In the genomic region with DNA sequence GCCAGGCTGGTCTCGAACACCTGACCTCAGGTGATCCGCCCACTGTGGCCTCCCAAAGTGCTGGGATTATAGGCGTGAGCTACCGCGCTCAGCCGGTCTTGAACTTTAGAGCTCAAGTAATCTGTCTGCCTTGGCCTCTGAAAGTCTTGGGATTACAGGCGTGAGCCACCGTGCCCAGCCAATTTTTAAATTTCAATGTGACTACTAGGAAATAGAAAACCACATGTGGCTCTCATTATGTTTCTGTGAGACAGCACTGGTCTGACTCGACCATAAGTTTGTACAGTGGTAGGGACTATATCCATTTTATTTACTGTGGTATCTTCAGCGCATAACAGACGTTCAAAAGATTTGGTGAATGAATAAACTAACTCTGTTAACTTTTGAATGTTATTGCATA, we compare ENCODE assay signal across 14 cellular contexts. TPM values are rescaled to one million over a fixed set of nuclear protein-coding genes. Genes with fewer than 3 reads are reported as not detected.
DNase-seq lines count a peak whose midpoint lies in the region; ATAC-seq and TF ChIP-seq lines count a peak whose summit lies in the region.
"Had no signal": no experiment of that assay in that cellular context is flagged by ENCODE, and none has a peak within 500 bp of the region (broad histone marks: within the 10 kb centered on the region; RNA-seq: fewer than 3 reads in every experiment).

No MANE protein-coding gene starts in this region.

- no peaks in the 10 kb centered on the region for H3K27me3 Mint-ChIP-seq in natural killer cell treated with Interleukin-12 subunit alpha and Interleukin-12 subunit beta and Interleukin-15 and Interleukin-18, amount 100 ng/mL, for 72 hours
- no peaks in the 10 kb centered on the region for H3K27me3 Mint-ChIP-seq in natural killer cell (ENCODE audit: low read depth in 2 of 2)

- no peaks in the 10 kb centered on the region for H3K27me3 ChIP-seq in dorsolateral prefrontal cortex
- H3K27me3 ChIP-seq: BLaER1 treated with 17β-estradiol and CSF1 and Interleukin-3, amounts not matched to agents 10 nM and 100 nM had no signal

- intact Hi-C loops in natural killer cell (cut with micrococcal nuclease) = no loop called here
- intact Hi-C loops in dorsolateral prefrontal cortex (cut with DNase I) = no loop called here

- TF ChIP-seq CTCF in natural killer cell (IDR thresholded peaks at IDR 0.05) (no peak), fibroblast of mammary gland (conservative IDR thresholded peaks at IDR 0.05; ENCODE audit: control insufficient read depth, insufficient read depth, low read depth, low read length) (no peak), dorsolateral prefrontal cortex (IDR thresholded peaks at IDR 0.05 in 54 of 56, conservative IDR thresholded peaks at IDR 0.05 in 2 of 56; ENCODE audit: low read depth in 1 of 56, partially characterized antibody in 56 of 56) (no peak)

- H3K4me1 Mint-ChIP-seq in natural killer cell treated with Interleukin-12 subunit alpha and Interleukin-12 subunit beta and Interleukin-15 and Interleukin-18, amount 100 ng/mL, for 72 hours (ENCODE audit: low read depth in 2 of 2) = peaks cover 30 to 49% of the 10 kb centered on the region in 2 donors
- peaks cover 45 to 56% of the 10 kb centered on the region in 2 donors for H3K4me1 Mint-ChIP-seq in natural killer cell

- peak overlapping the region in 1 of 2 donors; percentile 58 for H3K27ac Mint-ChIP-seq in natural killer cell treated with Interleukin-12 subunit alpha and Interleukin-12 subunit beta and Interleukin-15 and Interleukin-18, amount 100 ng/mL, for 72 hours
- H3K27ac Mint-ChIP-seq in natural killer cell = no peak overlapping the region

- no peak overlapping the region for H3K4me3 ChIP-seq in fibroblast of mammary gland (ENCODE audit: control insufficient read depth, low read depth, low read length)
- no peak overlapping the region for H3K4me3 ChIP-seq in dorsolateral prefrontal cortex
- H3K4me3 ChIP-seq: BLaER1 treated with 17β-estradiol and CSF1 and Interleukin-3, amounts not matched to agents 10 nM and 100 nM had no signal

- DNase-seq in natural killer cell treated with Interleukin-12 subunit alpha and Interleukin-12 subunit beta and Interleukin-15 and Interleukin-18, amount 100 ng/mL, for 72 hours (ENCODE audit: low spot score) = no peak
- DNase-seq in natural killer cell (no peak), OCI-M1 (lab: John Stamatoyannopoulos, UW) (peak; percentile 11), fibroblast of mammary gland (ENCODE audit: low read depth) (peak; percentile 85), DMS153 treated with DMSO at 0.1 percent for 48 hours (lab: John Stamatoyannopoulos, UW; ENCODE audit: unreplicated experiment) (no peak), NAMALWA (ENCODE audit: low spot score) (no peak), HuH-7.5 (ENCODE audit: low spot score) (no peak), dorsolateral prefrontal cortex (no peak)
- DNase-seq: activated effector memory CD4-positive, alpha-beta T cell treated with anti-CD3 and anti-CD28 coated beads, Interleukin-2, amount 50 U/mL, for 16 hours; NCI-H1694; NCI-H774 had no signal

- no peaks in the 10 kb centered on the region for H3K9me3 Mint-ChIP-seq in natural killer cell treated with Interleukin-12 subunit alpha and Interleukin-12 subunit beta and Interleukin-15 and Interleukin-18, amount 100 ng/mL, for 72 hours
- H3K9me3 Mint-ChIP-seq in natural killer cell = no peaks in the 10 kb centered on the region

- H3K4me3 Mint-ChIP-seq in natural killer cell treated with Interleukin-12 subunit alpha and Interleukin-12 subunit beta and Interleukin-15 and Interleukin-18, amount 100 ng/mL, for 72 hours = peak overlapping the region; percentile 58
- H3K4me3 Mint-ChIP-seq in natural killer cell = no peak overlapping the region

- H3K27ac ChIP-seq in dorsolateral prefrontal cortex = no peak overlapping the region
- H3K27ac ChIP-seq: BLaER1 treated with 17β-estradiol and CSF1 and Interleukin-3, amounts not matched to agents 10 nM and 100 nM; parathyroid adenoma had no signal

- peak in 1 of 2 donors; percentile 86 for ATAC-seq in natural killer cell treated with Interleukin-12 subunit alpha and Interleukin-12 subunit beta and Interleukin-15 and Interleukin-18, amount 100 ng/mL, for 72 hours
- no peak for ATAC-seq in natural killer cell
- ATAC-seq: HCT116 had no signal

- H3K36me3 Mint-ChIP-seq in natural killer cell treated with Interleukin-12 subunit alpha and Interleukin-12 subunit beta and Interleukin-15 and Interleukin-18, amount 100 ng/mL, for 72 hours = no peaks in the 10 kb centered on the region
- H3K36me3 Mint-ChIP-seq in natural killer cell = no peaks in the 10 kb centered on the region

RNA-seq across cellular contexts. Expression of a gene that starts 9.1 kb away (rescaled TPM):
- total RNA-seq in natural killer cell treated with Interleukin-12 subunit alpha and Interleukin-12 subunit beta and Interleukin-15 and Interleukin-18, amount 100 ng/mL, for 72 hours = 10 to 100 TPM; 39.3 to 46.6 TPM
- total RNA-seq in natural killer cell (100 to 1,000 TPM; 145 to 150 (median 148) TPM), dorsolateral prefrontal cortex (10 to 100 TPM; 31.3 to 64.3 (median 45.0) TPM)

Comparison
In these comparisons a context has a peak if more than half of its experiments do, and no peak if none do; other contexts are left out.
1. DNase-seq: peak in OCI-M1 (single experiment) and fibroblast of mammary gland (single experiment); none in natural killer cell treated with Interleukin-12 subunit alpha and Interleukin-12 subunit beta and Interleukin-15 and Interleukin-18, amount 100 ng/mL, for 72 hours (single experiment), natural killer cell (single experiment), DMS153 treated with DMSO at 0.1 percent for 48 hours (single experiment), NAMALWA (single experiment), HuH-7.5 (single experiment) and dorsolateral prefrontal cortex (0 of 10).